In genomic region chr9:97564291-97565175, GRCh38 we compare ENCODE assay signal across 8 cellular contexts.
DNase-seq lines count a peak whose midpoint lies in the region; ATAC-seq and TF ChIP-seq lines count a peak whose summit lies in the region.

No MANE protein-coding gene starts in this region.

- no peaks in the 10 kb centered on the region for H4K20me1 ChIP-seq in smooth muscle cell (ENCODE audit: low read depth)

- WGBS in thyroid gland, 2 donors, result 50 to 51% methylated on average over 13 to 14 of the region's 14 CpGs
- 67% methylated on average over 14 of the region's 14 CpGs for WGBS in smooth muscle cell (ENCODE audit: low lambda C conversion rate)

- ATAC-seq in GM18861 (IDR thresholded peaks at IDR 0.05; ENCODE audit: unreplicated experiment), result no peak
- no peak for ATAC-seq in HG02642 (IDR thresholded peaks at IDR 0.05; ENCODE audit: poor library complexity, unreplicated experiment)

- TF ChIP-seq CTCF in astrocyte of the cerebellum (IDR thresholded peaks at IDR 0.05; ENCODE audit: low read depth, low read length, missing control alignments) (no peak), thyroid gland (IDR thresholded peaks at IDR 0.05) (no peak), smooth muscle cell (IDR thresholded peaks at IDR 0.05; ENCODE audit: borderline replicate concordance, insufficient read depth, poor library complexity, severe bottlenecking) (no peak)

- TF ChIP-seq POLR2A in thyroid gland (IDR thresholded peaks at IDR 0.05), result no peak

- H3K9me3 ChIP-seq in thyroid gland (no peaks in the 10 kb centered on the region), smooth muscle cell (replicated peaks; ENCODE audit: low read depth) (no peaks in the 10 kb centered on the region)

- H3K27me3 ChIP-seq in thyroid gland (no peaks in the 10 kb centered on the region), smooth muscle cell (ENCODE audit: low read depth) (no peaks in the 10 kb centered on the region)

- H3K4me1 ChIP-seq in thyroid gland, result peaks cover 43 to 47% of the 10 kb centered on the region in 2 donors
- H3K4me1 ChIP-seq in smooth muscle cell (ENCODE audit: low read depth), result peaks cover 10% of the 10 kb centered on the region

- in situ Hi-C loops in astrocyte of the cerebellum (cut with HindIII; ENCODE audit: low sequenced_read_pairs), result no loop called here

- H2AFZ ChIP-seq in smooth muscle cell (ENCODE audit: low read depth), result no peak overlapping the region

- intact Hi-C loops in thyroid gland (cut with DNase I), result no loop called here

- H3K4me3 ChIP-seq in astrocyte of the cerebellum (ENCODE audit: low read depth, low read length) (no peak overlapping the region), thyroid gland (replicated peaks in 1 of 3) (no peak overlapping the region), smooth muscle cell (no peak overlapping the region)

- no peaks in the 10 kb centered on the region for H3F3A ChIP-seq in smooth muscle cell (ENCODE audit: low read depth)

- H3K27ac ChIP-seq in thyroid gland, result peak overlapping the region; percentile 27 to 63 (median 62)
- no peak overlapping the region for H3K27ac ChIP-seq in smooth muscle cell (ENCODE audit: low read depth)

- H3K36me3 ChIP-seq in thyroid gland (peaks cover 6 to 11% of the 10 kb centered on the region in 2 donors), smooth muscle cell (ENCODE audit: low read depth) (no peaks in the 10 kb centered on the region)

- no peaks in the 10 kb centered on the region for H3K79me2 ChIP-seq in smooth muscle cell (ENCODE audit: low read depth)

- no peak overlapping the region for H3K9ac ChIP-seq in smooth muscle cell (ENCODE audit: low read depth)

- H3K4me2 ChIP-seq in smooth muscle cell, result no peak overlapping the region

- DNase-seq in LHCN-M2 (ENCODE audit: low read depth), result peak; percentile 18
- peak; percentile 4 for DNase-seq in astrocyte of the cerebellum (ENCODE audit: low read depth)
- DNase-seq in hepatic stellate cell (ENCODE audit: low spot score), result peak; percentile 19
- DNase-seq in thyroid gland, result peak; percentile 43 to 57
- no peak for DNase-seq in activated CD4-positive, CD25-positive, alpha-beta regulatory T cell (lab: John Stamatoyannopoulos, UW)
- no peak for DNase-seq in smooth muscle cell (lab: John Stamatoyannopoulos, UW; ENCODE audit: unreplicated experiment)

Comparison
In these comparisons a context has a peak if more than half of its experiments do, and no peak if none do; other contexts are left out.
1. DNase-seq: peak in LHCN-M2 (single experiment), astrocyte of the cerebellum (single experiment), hepatic stellate cell (single experiment) and thyroid gland (2 of 2); none in activated CD4-positive, CD25-positive, alpha-beta regulatory T cell (0 of 4) and smooth muscle cell (single experiment).